ENCODE assay signal across 8 cellular contexts in the genomic region with DNA sequence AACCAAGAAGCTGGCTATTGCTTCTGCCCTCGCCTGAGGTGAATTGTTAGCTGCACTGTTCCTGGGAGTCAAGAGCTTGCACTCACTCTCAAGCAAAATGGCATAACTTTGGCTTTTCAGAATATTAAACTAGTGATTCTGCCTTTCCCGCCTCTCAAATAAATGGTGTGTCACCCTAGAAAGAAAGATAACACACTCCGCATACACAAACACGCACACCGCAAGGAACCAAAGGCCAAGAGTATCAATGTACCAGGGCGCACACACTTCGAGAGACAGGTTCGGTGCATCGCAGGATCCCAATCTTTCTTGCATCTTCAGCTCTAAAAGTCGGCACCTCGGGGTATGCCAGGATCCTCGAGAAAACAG. TPM values are rescaled to one million over a fixed set of nuclear protein-coding genes. Genes with fewer than 3 reads are reported as not detected.
DNase-seq lines count a peak whose midpoint lies in the region; ATAC-seq and TF ChIP-seq lines count a peak whose summit lies in the region.

No MANE protein-coding gene starts in this region.

- peaks cover 35% of the 10 kb centered on the region for H3K36me3 ChIP-seq in SK-N-MC (ENCODE audit: insufficient read depth, low read length)
- peaks cover 0 to 23% (median 8%) of the 10 kb centered on the region in 3 experiments for H3K36me3 ChIP-seq in naive thymus-derived CD4-positive, alpha-beta T cell (ENCODE audit: control insufficient read depth in 2 of 3, insufficient read depth in 3 of 3, low read length in 3 of 3)

- ATAC-seq in GM18873 (IDR thresholded peaks at IDR 0.05; ENCODE audit: low FRiP score, unreplicated experiment) (peak; percentile 30), HG03097 (IDR thresholded peaks at IDR 0.05; ENCODE audit: low FRiP score, unreplicated experiment) (peak; percentile 23)
- ATAC-seq in naive thymus-derived CD4-positive, alpha-beta T cell, result peak; percentile 33

- peak overlapping the region; percentile 85 for H3K4me3 ChIP-seq in SK-N-MC
- peak overlapping the region; percentile 88 for H3K4me3 ChIP-seq in naive thymus-derived CD4-positive, alpha-beta T cell (ENCODE audit: low read length)

- peak overlapping the region; percentile 97 to 100 (median 100) for H3K4me3 Mint-ChIP-seq in naive thymus-derived CD4-positive, alpha-beta T cell

- CTCF ChIA-PET in naive thymus-derived CD4-positive, alpha-beta T cell (lab: Charles Lee), result interaction anchor here (0.5 kb wide), 1 partner anchor 256 kb away, joined by 3 read pairs; no protein-coding TSS in a partner anchor

- H3K9me3 ChIP-seq in SK-N-MC (ENCODE audit: low read depth, low read length), result peaks cover 7% of the 10 kb centered on the region; the same call in 1 of the 2 replicates
- no peaks in the 10 kb centered on the region for H3K9me3 ChIP-seq in naive thymus-derived CD4-positive, alpha-beta T cell (ENCODE audit: control insufficient read depth in 2 of 3, low read length in 3 of 3)

- H3K27me3 ChIP-seq in naive thymus-derived CD4-positive, alpha-beta T cell (ENCODE audit: control insufficient read depth in 2 of 2, insufficient read depth in 2 of 2, low read length in 2 of 2), result no peaks in the 10 kb centered on the region

- H3K9ac ChIP-seq in SK-N-MC (ENCODE audit: insufficient read length), result peak overlapping the region; percentile 96

- intact Hi-C loops in naive thymus-derived CD4-positive, alpha-beta T cell (cut with micrococcal nuclease), result loop anchor here (5.0 kb wide), 6 partner anchors 33 to 632 kb away; partner anchors contain the start of genes AGL (in 1 of the 2) and SLC30A7 (in 1 of the 2)

- DNase-seq in SK-N-MC (ENCODE audit: low read depth, low spot score), result peak; percentile 39
- no peak for DNase-seq in epithelial cell of prostate (ENCODE audit: low read depth, low spot score)
- DNase-seq in naive thymus-derived CD4-positive, alpha-beta T cell, result peak in 2 of 9 donors; percentile 14 to 25
- no peak for DNase-seq in SHP77 (lab: John Stamatoyannopoulos, UW)
- DNase-seq in A172 (ENCODE audit: low spot score), result no peak

- peaks cover 0 to 14% (median 4%) of the 10 kb centered on the region in 11 donors for H3K9me3 Mint-ChIP-seq in naive thymus-derived CD4-positive, alpha-beta T cell

- POLR2A ChIA-PET in naive thymus-derived CD4-positive, alpha-beta T cell (lab: Charles Lee), result interaction anchor here (0.6 to 3.0 kb wide), 14 partner anchors 16 to 643 kb away, joined by 3 to 31 read pairs (median 4); partner anchors contain the start of genes CDC14A, DBT and SLC35A3

- H3K27me3 Mint-ChIP-seq in naive thymus-derived CD4-positive, alpha-beta T cell, result peaks cover 0 to 3% (median 0%) of the 10 kb centered on the region in 5 donors

- peak overlapping the region; percentile 94 to 99 (median 97) for H3K27ac Mint-ChIP-seq in naive thymus-derived CD4-positive, alpha-beta T cell

- H3K4me1 Mint-ChIP-seq in naive thymus-derived CD4-positive, alpha-beta T cell, result peaks cover 19 to 54% (median 47%) of the 10 kb centered on the region in 7 donors

- H3K36me3 Mint-ChIP-seq in naive thymus-derived CD4-positive, alpha-beta T cell, result peaks cover 12 to 41% (median 36%) of the 10 kb centered on the region in 5 donors

- peaks cover 25 to 26% of the 10 kb centered on the region in 2 donors for H3K4me1 ChIP-seq in naive thymus-derived CD4-positive, alpha-beta T cell (ENCODE audit: control insufficient read depth in 2 of 2, insufficient read depth in 2 of 2, low read length in 2 of 2)

- no peak for TF ChIP-seq CTCF in C4-2B (conservative IDR thresholded peaks at IDR 0.05)

- peak overlapping the region; percentile 93 for H3K27ac ChIP-seq in C4-2B
- H3K27ac ChIP-seq in SK-N-MC, result peak overlapping the region; percentile 29
- H3K27ac ChIP-seq in epithelial cell of prostate, result peak overlapping the region; percentile 72
- H3K27ac ChIP-seq in naive thymus-derived CD4-positive, alpha-beta T cell (ENCODE audit: low read depth, low read length), result peak overlapping the region; percentile 88

RNA-seq across cellular contexts. Expression of gene RTCA, which starts 0.5 kb away (rescaled TPM):
- 10 to 100 TPM; 33.3 to 47.7 (median 35.8) TPM for total RNA-seq in naive thymus-derived CD4-positive, alpha-beta T cell
- polyA plus RNA-seq in naive thymus-derived CD4-positive, alpha-beta T cell, result 10 to 100 TPM; 16.4 to 17.9 TPM
- 43.2 and 58.2 TPM in 2 replicates for total RNA-seq in A172 (2014; rRNA removed; shearing (Covaris generic))

RNA-seq across cellular contexts. Expression of gene DBT, which starts 15.9 kb away (rescaled TPM):
- 10 to 100 TPM in 2 of 5 experiments, 1 to 10 TPM in 3; 9.2 to 18.4 (median 9.7) TPM for total RNA-seq in naive thymus-derived CD4-positive, alpha-beta T cell
- 1 to 10 TPM; 6.4 to 6.9 TPM for polyA plus RNA-seq in naive thymus-derived CD4-positive, alpha-beta T cell
- total RNA-seq in A172 (2014; rRNA removed; shearing (Covaris generic)), result 3.2 and 3.6 TPM in 2 replicates

Comparison
In these comparisons a context has a peak if more than half of its experiments do, and no peak if none do; other contexts are left out.
1. H3K27ac ChIP-seq: peak in every context shown above with its lines; median percentile 93 in C4-2B; 88 in naive thymus-derived CD4-positive, alpha-beta T cell; 72 in epithelial cell of prostate; 29 in SK-N-MC.